ENCODE assay signal across 22 cellular contexts in the genomic region with DNA sequence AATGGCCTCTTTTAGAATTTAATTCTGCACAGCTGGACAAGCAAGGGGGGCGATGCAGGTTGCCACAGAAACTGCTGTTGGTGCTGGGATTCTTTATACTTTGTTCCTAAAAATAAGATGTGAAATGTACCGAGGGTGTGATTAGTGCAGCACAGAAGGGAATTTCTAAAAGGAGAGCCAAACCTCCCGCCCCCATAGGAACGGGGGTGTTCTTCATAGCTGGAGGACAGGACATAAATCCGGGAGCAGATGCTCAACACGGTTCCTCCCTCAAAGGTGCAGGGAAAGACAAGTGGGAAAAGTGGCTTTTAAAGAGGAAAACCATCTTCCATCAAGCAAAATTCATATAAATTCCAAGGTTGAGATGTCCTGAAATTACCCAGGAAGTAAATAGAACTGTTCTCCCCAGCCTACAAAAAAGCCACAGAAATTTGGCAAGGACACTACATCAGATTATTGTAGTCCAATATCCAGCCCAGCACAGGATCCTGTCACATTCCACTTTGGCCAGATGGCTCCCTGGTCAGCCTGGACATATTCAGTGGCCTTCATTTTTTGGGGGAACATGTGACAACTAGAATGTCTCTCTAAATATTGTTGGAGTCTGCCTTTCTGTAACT. TPM values are rescaled to one million over a fixed set of nuclear protein-coding genes. Genes with fewer than 3 reads are reported as not detected.
DNase-seq lines count a peak whose midpoint lies in the region; ATAC-seq and TF ChIP-seq lines count a peak whose summit lies in the region.
"Had no signal": no experiment of that assay in that cellular context is flagged by ENCODE, and none has a peak within 500 bp of the region (broad histone marks: within the 10 kb centered on the region; RNA-seq: fewer than 3 reads in every experiment).

No MANE protein-coding gene starts in this region.

- no peak for ATAC-seq in GM21367 (IDR thresholded peaks at IDR 0.05; ENCODE audit: unreplicated experiment)
- ATAC-seq: gastroesophageal sphincter, T-cell had no signal

- intact Hi-C loops in activated T-helper 2 cell treated with anti-CD3 and anti-CD28 coated beads, Interferon-gamma antibody, Interleukin-2, Interleukin-4, amounts not matched to agents 10 μg/mL and 5 μg/mL and 100 μg/mL, durations not matched to agents 14 hours and 24 hours and 36 hours (cut with micrococcal nuclease): no loop called here

- peaks cover 6% of the 10 kb centered on the region for H3K4me1 Mint-ChIP-seq in activated T-helper 2 cell treated with anti-CD3 and anti-CD28 coated beads, Interferon-gamma antibody, Interleukin-2, Interleukin-4, amounts not matched to agents 10 μg/mL and 5 μg/mL and 100 μg/mL, durations not matched to agents 14 hours and 24 hours and 36 hours (ENCODE audit: low read depth)
- H3K4me1 Mint-ChIP-seq: CD8-positive, alpha-beta memory T cell had no signal

- H3K9me3 Mint-ChIP-seq in activated T-helper 2 cell treated with anti-CD3 and anti-CD28 coated beads, Interferon-gamma antibody, Interleukin-2, Interleukin-4, amounts not matched to agents 10 μg/mL and 5 μg/mL and 100 μg/mL, durations not matched to agents 14 hours and 24 hours and 36 hours: peaks cover 3% of the 10 kb centered on the region
- H3K9me3 Mint-ChIP-seq: activated naive CD4-positive, alpha-beta T cell treated with anti-CD3 and anti-CD28 coated beads for 36 hours; CD8-positive, alpha-beta memory T cell; T-cell had no signal

- no peak overlapping the region for H3K4me3 Mint-ChIP-seq in activated T-helper 2 cell treated with anti-CD3 and anti-CD28 coated beads, Interferon-gamma antibody, Interleukin-2, Interleukin-4, amounts not matched to agents 10 μg/mL and 5 μg/mL and 100 μg/mL, durations not matched to agents 14 hours and 24 hours and 36 hours (ENCODE audit: low read depth)
- H3K4me3 Mint-ChIP-seq: activated naive CD4-positive, alpha-beta T cell treated with anti-CD3 and anti-CD28 coated beads for 36 hours; CD8-positive, alpha-beta memory T cell; T-cell had no signal

- TF ChIP-seq CTCF in AG10803 (conservative IDR thresholded peaks at IDR 0.05; ENCODE audit: low read length) (no peak), cardiac fibroblast (IDR thresholded peaks at IDR 0.05; ENCODE audit: low read depth, low read length) (no peak)

- no peaks in the 10 kb centered on the region for H3K36me3 Mint-ChIP-seq in activated T-helper 2 cell treated with anti-CD3 and anti-CD28 coated beads, Interferon-gamma antibody, Interleukin-2, Interleukin-4, amounts not matched to agents 10 μg/mL and 5 μg/mL and 100 μg/mL, durations not matched to agents 14 hours and 24 hours and 36 hours (ENCODE audit: low read depth)
- H3K36me3 Mint-ChIP-seq: CD8-positive, alpha-beta memory T cell; T-cell had no signal

- H3K4me3 ChIP-seq in AG10803 (ENCODE audit: low read length): no peak overlapping the region
- no peak overlapping the region for H3K4me3 ChIP-seq in cardiac fibroblast (replicated peaks in 1 of 2; ENCODE audit: low read depth in 2 of 2, low read length in 2 of 2)
- H3K4me3 ChIP-seq: gastroesophageal sphincter had no signal

- H3K27ac Mint-ChIP-seq in activated T-helper 2 cell treated with anti-CD3 and anti-CD28 coated beads, Interferon-gamma antibody, Interleukin-2, Interleukin-4, amounts not matched to agents 10 μg/mL and 5 μg/mL and 100 μg/mL, durations not matched to agents 14 hours and 24 hours and 36 hours: no peak overlapping the region
- H3K27ac Mint-ChIP-seq: activated naive CD4-positive, alpha-beta T cell treated with anti-CD3 and anti-CD28 coated beads for 36 hours; CD8-positive, alpha-beta memory T cell; T-cell had no signal

- H3K27me3 Mint-ChIP-seq in activated T-helper 2 cell treated with anti-CD3 and anti-CD28 coated beads, Interferon-gamma antibody, Interleukin-2, Interleukin-4, amounts not matched to agents 10 μg/mL and 5 μg/mL and 100 μg/mL, durations not matched to agents 14 hours and 24 hours and 36 hours (ENCODE audit: low read depth): no peaks in the 10 kb centered on the region
- H3K27me3 Mint-ChIP-seq: CD8-positive, alpha-beta memory T cell; T-cell had no signal

- DNase-seq in AG10803 (ENCODE audit: low read depth) (peak; percentile 31), H4 (ENCODE audit: low spot score) (peak; percentile 14), cardiac fibroblast (ENCODE audit: low read depth in 2 of 2) (peak; percentile 30 to 67), middle frontal gyrus (ENCODE audit: extremely low spot score, low spot score) (peak; percentile 64), NCI-H1417 treated with DMSO at 0.1 percent for 48 hours (lab: John Stamatoyannopoulos, UW) (no peak), midbrain (lab: John Stamatoyannopoulos, UW) (no peak)
- no peak for DNase-seq in activated T-helper 2 cell treated with anti-CD3 and anti-CD28 coated beads, Interferon-gamma antibody, Interleukin-2, Interleukin-4, amounts not matched to agents 10 μg/mL and 5 μg/mL and 100 μg/mL, durations not matched to agents 14 hours and 24 hours and 36 hours (ENCODE audit: low spot score)
- DNase-seq: activated CD4-positive, alpha-beta T cell treated with anti-CD3 and anti-CD28 coated beads, Interleukin-2, amount 50 U/mL, for 48 hours; activated naive CD4-positive, alpha-beta T cell treated with anti-CD3 and anti-CD28 coated beads for 36 hours; activated T-cell treated with anti-CD3 and anti-CD28 coated beads for 4 hours; CD8-positive, alpha-beta memory T cell; cortex of kidney; DND-41; KBM-7; left cardiac atrium; NCI-H1092 treated with DMSO at 0.1 percent for 48 hours; NCI-H2107; NCI-H510A; retina; T-cell had no signal

RNA-seq across cellular contexts. Expression of gene TMX1, which starts 51.4 kb away (rescaled TPM):
- 67.0 and 88.1 TPM in 2 replicates for total RNA-seq in H4 (2014; rRNA removed; shearing (Covaris generic))
- 55.1 and 55.2 TPM in 2 replicates for total RNA-seq in activated T-helper 2 cell treated with anti-CD3 and anti-CD28 coated beads, Interferon-gamma antibody, Interleukin-2, Interleukin-4, amounts not matched to agents 10 μg/mL and 5 μg/mL and 100 μg/mL, durations not matched to agents 14 hours and 24 hours and 36 hours

Comparison
In these comparisons a context has a peak if more than half of its experiments do, and no peak if none do; other contexts are left out.
1. DNase-seq: peak in AG10803 (single experiment), H4 (single experiment), cardiac fibroblast (2 of 2) and middle frontal gyrus (single experiment); none in NCI-H1417 treated with DMSO at 0.1 percent for 48 hours (single experiment), activated T-helper 2 cell treated with anti-CD3 and anti-CD28 coated beads, Interferon-gamma antibody, Interleukin-2, Interleukin-4, amounts not matched to agents 10 μg/mL and 5 μg/mL and 100 μg/mL, durations not matched to agents 14 hours and 24 hours and 36 hours (single experiment) and midbrain (single experiment).